In the genomic region with DNA sequence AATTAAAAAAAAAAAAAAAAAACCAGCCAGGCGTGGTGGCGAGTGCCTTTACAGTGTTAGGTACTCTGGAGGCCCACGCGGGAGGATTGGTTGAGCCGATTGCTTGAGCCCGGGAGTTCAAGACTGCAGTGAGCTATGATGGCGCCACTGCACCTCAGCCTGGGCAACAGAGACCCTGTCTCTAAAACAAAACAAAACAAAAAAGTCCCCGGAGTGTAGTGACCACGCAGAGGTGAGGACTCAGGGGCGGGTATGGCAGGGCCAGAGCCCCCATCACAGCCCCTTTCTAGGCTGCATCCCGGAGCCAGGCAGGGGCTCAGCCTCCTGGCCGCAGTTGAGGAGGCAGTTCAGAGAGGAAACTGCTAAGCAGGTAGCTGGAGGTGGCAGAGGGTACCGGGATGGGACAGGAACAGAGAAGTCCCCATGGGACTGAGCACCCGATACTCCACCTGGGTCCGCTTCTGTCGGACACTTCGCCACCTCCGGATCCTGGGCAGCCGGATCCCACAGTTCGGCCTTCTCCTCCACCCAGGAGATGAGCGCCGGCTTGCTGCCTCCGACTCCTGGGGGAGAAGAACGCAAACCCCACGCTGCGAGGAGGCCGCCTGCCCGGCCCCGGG, we compare ENCODE assay signal across 6 cellular contexts. TPM values are rescaled to one million over a fixed set of nuclear protein-coding genes. Genes with fewer than 3 reads are reported as not detected.
DNase-seq lines count a peak whose midpoint lies in the region; ATAC-seq and TF ChIP-seq lines count a peak whose summit lies in the region.

No MANE protein-coding gene starts in this region.

- H3K27ac ChIP-seq in AG04450 (ENCODE audit: low read depth, low read length) (no peak overlapping the region), right lobe of liver (peak overlapping the region; percentile 91 to 98 (median 95))

- TF ChIP-seq POLR2A in right lobe of liver (IDR thresholded peaks at IDR 0.05) = no peak

- H3K36me3 ChIP-seq in H7 (replicated peaks; ENCODE audit: control insufficient read depth, insufficient read depth, low read length) (peaks cover 2% of the 10 kb centered on the region), right lobe of liver (peaks cover 0 to 16% (median 0%) of the 10 kb centered on the region in 4 donors)

- H3K4me3 ChIP-seq in AG04450 (ENCODE audit: low read depth, low read length) = peak overlapping the region; percentile 69
- H3K4me3 ChIP-seq in H7 (ENCODE audit: insufficient read depth, low read depth, low read length) = peak overlapping the region; percentile 86
- peak overlapping the region; percentile 86 to 89 (median 87) for H3K4me3 ChIP-seq in right lobe of liver

- H3K9me3 ChIP-seq in AG04450 (ENCODE audit: control insufficient read depth, insufficient read depth, low read length) (no peaks in the 10 kb centered on the region; the same call in 1 of the 2 replicates), right lobe of liver (no peaks in the 10 kb centered on the region)

- CTCF ChIA-PET in AG04450 (lab: Charles Lee) = interaction anchor here (0.6 kb wide), 1 partner anchor 52 kb away, joined by 3 read pairs; the partner anchor contains the start of gene ZNF785
- CTCF ChIA-PET in activated CD8-positive, alpha-beta T cell treated with anti-CD3 and anti-CD28 coated beads, Interleukin-2, amount 10 ng/mL, durations not matched to agents 7 days and 5 days (lab: Charles Lee) = interaction anchor here (0.6 to 4.5 kb wide), 12 partner anchors 17 to 132 kb away, joined by 3 to 76 read pairs (median 6); partner anchors contain the start of genes DCTPP1, ZNF689 and ZNF764

- TF ChIP-seq CTCF in AG04450 (IDR thresholded peaks at IDR 0.05; ENCODE audit: low read depth, low read length) (no peak), right lobe of liver (IDR thresholded peaks at IDR 0.05) (no peak)

- peak; percentile 9 for ATAC-seq in activated CD8-positive, alpha-beta T cell treated with anti-CD3 and anti-CD28 coated beads, Interleukin-2, amount 10 ng/mL, durations not matched to agents 7 days and 5 days
- ATAC-seq in right lobe of liver (peak; percentile 0 to 5 (median 0)), HG02981 (IDR thresholded peaks at IDR 0.05; ENCODE audit: unreplicated experiment) (no peak), HG02970 (IDR thresholded peaks at IDR 0.05; ENCODE audit: low FRiP score, unreplicated experiment) (no peak)

- no peak for DNase-seq in AG04450 (ENCODE audit: low read depth, low spot score)
- DNase-seq in H7 = peak; percentile 59
- DNase-seq in activated CD8-positive, alpha-beta T cell treated with anti-CD3 and anti-CD28 coated beads, Interleukin-2, amount 10 ng/mL, durations not matched to agents 7 days and 5 days = peak; percentile 42
- no peak for DNase-seq in right lobe of liver

- H3K4me3 Mint-ChIP-seq in activated CD8-positive, alpha-beta T cell treated with anti-CD3 and anti-CD28 coated beads, Interleukin-2, amount 10 ng/mL, durations not matched to agents 7 days and 5 days = peak overlapping the region; percentile 85

- POLR2A ChIA-PET in AG04450 (lab: Yijun Ruan, JAX) = interaction anchor here (1.0 kb wide), 1 partner anchor 38 kb away, joined by 4 read pairs; the partner anchor contains the start of gene ZNF688
- POLR2A ChIA-PET in activated CD8-positive, alpha-beta T cell treated with anti-CD3 and anti-CD28 coated beads, Interleukin-2, amount 10 ng/mL, durations not matched to agents 7 days and 5 days (lab: Charles Lee) = interaction anchor here (0.6 to 4.3 kb wide), 14 partner anchors 10 to 125 kb away, joined by 3 to 80 read pairs (median 6); partner anchors contain the start of genes DCTPP1, PRR14, ZNF688 and ZNF689

- WGBS in right lobe of liver (ENCODE audit: insufficient coverage, low coverage, low lambda C conversion rate, missing lambda C conversion rate) = 7% methylated on average over 21 of the region's 29 CpGs

- no peaks in the 10 kb centered on the region for H3K27me3 Mint-ChIP-seq in activated CD8-positive, alpha-beta T cell treated with anti-CD3 and anti-CD28 coated beads, Interleukin-2, amount 10 ng/mL, durations not matched to agents 7 days and 5 days (ENCODE audit: low read depth)

- no peaks in the 10 kb centered on the region for H3K9me3 Mint-ChIP-seq in activated CD8-positive, alpha-beta T cell treated with anti-CD3 and anti-CD28 coated beads, Interleukin-2, amount 10 ng/mL, durations not matched to agents 7 days and 5 days (ENCODE audit: insufficient read depth)

- intact Hi-C loops in right lobe of liver (cut with DNase I) = no loop called here

- peak overlapping the region; percentile 95 for H3K27ac Mint-ChIP-seq in activated CD8-positive, alpha-beta T cell treated with anti-CD3 and anti-CD28 coated beads, Interleukin-2, amount 10 ng/mL, durations not matched to agents 7 days and 5 days

- peaks cover 0 to 23% (median 6%) of the 10 kb centered on the region in 4 donors for H3K4me1 ChIP-seq in right lobe of liver

- H3K4me1 Mint-ChIP-seq in activated CD8-positive, alpha-beta T cell treated with anti-CD3 and anti-CD28 coated beads, Interleukin-2, amount 10 ng/mL, durations not matched to agents 7 days and 5 days (ENCODE audit: low read depth) = peaks cover 43% of the 10 kb centered on the region

- peaks cover 30% of the 10 kb centered on the region for H3K36me3 Mint-ChIP-seq in activated CD8-positive, alpha-beta T cell treated with anti-CD3 and anti-CD28 coated beads, Interleukin-2, amount 10 ng/mL, durations not matched to agents 7 days and 5 days (ENCODE audit: low read depth)

- H3K27me3 ChIP-seq in AG04450 (ENCODE audit: control insufficient read depth, insufficient read depth, low read length) = no peaks in the 10 kb centered on the region
- H3K27me3 ChIP-seq in H7 (ENCODE audit: control insufficient read depth, insufficient read depth, low read length) = no peaks in the 10 kb centered on the region
- H3K27me3 ChIP-seq in right lobe of liver = no peaks in the 10 kb centered on the region

RNA-seq across cellular contexts. Expression of gene ZNF747, which starts 0.8 kb away (rescaled TPM):
- 4.9 and 5.0 TPM in 2 replicates for polyA plus RNA-seq in AG04450 (2011; rRNA removed)
- polyA minus RNA-seq in AG04450 (2011; rRNA and poly(A)+ RNA removed) = 3.6 and 4.5 TPM in 2 replicates
- 14.5 and 16.2 TPM in 2 replicates for total RNA-seq in H7 (2014; rRNA removed; shearing (Covaris generic))
- total RNA-seq in activated CD8-positive, alpha-beta T cell treated with anti-CD3 and anti-CD28 coated beads, Interleukin-2, amount 10 ng/mL, durations not matched to agents 7 days and 5 days = 10 to 100 TPM in 1 of 2 experiments, 1 to 10 TPM in 1; 8.9 to 10.8 TPM
- total RNA-seq in right lobe of liver = 1 to 10 TPM; 5.3 to 9.7 (median 6.4) TPM

RNA-seq across cellular contexts. Expression of gene ZNF768, which starts 7.5 kb away (rescaled TPM):
- polyA plus RNA-seq in AG04450 (2011; rRNA removed) = 9.8 and 14.5 TPM in 2 replicates
- 6.0 and 6.3 TPM in 2 replicates for polyA minus RNA-seq in AG04450 (2011; rRNA and poly(A)+ RNA removed)
- 55.2 and 55.3 TPM in 2 replicates for total RNA-seq in H7 (2014; rRNA removed; shearing (Covaris generic))
- 1 to 10 TPM; 6.7 to 7.0 TPM for total RNA-seq in activated CD8-positive, alpha-beta T cell treated with anti-CD3 and anti-CD28 coated beads, Interleukin-2, amount 10 ng/mL, durations not matched to agents 7 days and 5 days
- total RNA-seq in right lobe of liver = 10 to 100 TPM; 14.7 to 21.2 (median 18.8) TPM

RNA-seq across cellular contexts. Expression of gene ZNF764, which starts 24.3 kb away (rescaled TPM):
- 2.5 and 3.2 TPM in 2 replicates for polyA plus RNA-seq in AG04450 (2011; rRNA removed)
- 2.9 and 3.0 TPM in 2 replicates for polyA minus RNA-seq in AG04450 (2011; rRNA and poly(A)+ RNA removed)
- 10.2 and 13.8 TPM in 2 replicates for total RNA-seq in H7 (2014; rRNA removed; shearing (Covaris generic))
- 10 to 100 TPM; 15.2 to 15.4 TPM for total RNA-seq in activated CD8-positive, alpha-beta T cell treated with anti-CD3 and anti-CD28 coated beads, Interleukin-2, amount 10 ng/mL, durations not matched to agents 7 days and 5 days
- total RNA-seq in right lobe of liver = 1 to 10 TPM; 3.2 to 6.5 (median 4.8) TPM

RNA-seq across cellular contexts. Expression of gene ZNF688, which starts 37.7 kb away (rescaled TPM):
- polyA plus RNA-seq in AG04450 (2011; rRNA removed) = 5.5 and 6.8 TPM in 2 replicates
- polyA minus RNA-seq in AG04450 (2011; rRNA and poly(A)+ RNA removed) = 1.1 and 2.3 TPM in 2 replicates
- total RNA-seq in H7 (2014; rRNA removed; shearing (Covaris generic)) = 3.0 and 8.5 TPM in 2 replicates
- 10 to 100 TPM; 12.5 to 13.4 TPM for total RNA-seq in activated CD8-positive, alpha-beta T cell treated with anti-CD3 and anti-CD28 coated beads, Interleukin-2, amount 10 ng/mL, durations not matched to agents 7 days and 5 days
- 10 to 100 TPM in 1 of 6 experiments, 1 to 10 TPM in 5; 4.0 to 11.5 (median 6.5) TPM for total RNA-seq in right lobe of liver

RNA-seq across cellular contexts. Expression of gene ZNF785, which starts 51.6 kb away (rescaled TPM):
- 4.7 and 6.6 TPM in 2 replicates for polyA plus RNA-seq in AG04450 (2011; rRNA removed)
- 5.4 and 7.0 TPM in 2 replicates for polyA minus RNA-seq in AG04450 (2011; rRNA and poly(A)+ RNA removed)
- 2.8 and 8.5 TPM in 2 replicates for total RNA-seq in H7 (2014; rRNA removed; shearing (Covaris generic))
- 10 to 100 TPM; 11.7 to 13.7 TPM for total RNA-seq in activated CD8-positive, alpha-beta T cell treated with anti-CD3 and anti-CD28 coated beads, Interleukin-2, amount 10 ng/mL, durations not matched to agents 7 days and 5 days
- total RNA-seq in right lobe of liver = 1 to 10 TPM; 2.4 to 6.5 (median 5.6) TPM

Comparison
In these comparisons a context has a peak if more than half of its experiments do, and no peak if none do; other contexts are left out.
1. DNase-seq: peak in H7 (single experiment) and activated CD8-positive, alpha-beta T cell treated with anti-CD3 and anti-CD28 coated beads, Interleukin-2, amount 10 ng/mL, durations not matched to agents 7 days and 5 days (single experiment); none in AG04450 (single experiment) and right lobe of liver (0 of 3).
2. ATAC-seq: peak in activated CD8-positive, alpha-beta T cell treated with anti-CD3 and anti-CD28 coated beads, Interleukin-2, amount 10 ng/mL, durations not matched to agents 7 days and 5 days (single experiment) and right lobe of liver (4 of 4); none in HG02981 (single experiment) and HG02970 (single experiment).
3. Peak in every context shown above with its lines, with median percentiles within 50 percentile points of each other: H3K4me3 ChIP-seq.